ENCODE assay signal across 8 cellular contexts in genomic region chrX:74535633-74536141, GRCh38.
A peak's percentile ranks its signal among the peaks of the same experiment; 100 is the strongest.
DNase-seq lines count a peak whose midpoint lies in the region; TF ChIP-seq lines count a peak whose summit lies in the region.

No MANE protein-coding gene starts in this region.

- H3K9me3 ChIP-seq in colonic mucosa = no peaks in the 10 kb centered on the region

- DNase-seq in GM13977 (ENCODE audit: low spot score) (peak; percentile 54), HPDE6-E6E7 (ENCODE audit: extremely low spot score) (peak; percentile 58), colonic mucosa (peak; percentile 80), left kidney (ENCODE audit: low read depth, low spot score) (peak; percentile 75), NK-92 (lab: John Stamatoyannopoulos, UW; ENCODE audit: unreplicated experiment) (no peak)
- DNase-seq in stimulated activated CD4-positive, alpha-beta T cell treated with anti-CD3 and anti-CD28 coated beads, Interleukin-4, amount 100 ng/mL, for 1 hour = peak; percentile 18

- no peaks in the 10 kb centered on the region for H3K27me3 ChIP-seq in colonic mucosa

- H3K27ac ChIP-seq in 22Rv1 (peak overlapping the region; percentile 76), VCaP (peak overlapping the region; percentile 59; the same call in 1 of the 2 replicates), colonic mucosa (peak overlapping the region; percentile 86)

- no peaks in the 10 kb centered on the region for H3K4me1 ChIP-seq in colonic mucosa

- peak overlapping the region; percentile 47 for H3K4me3 ChIP-seq in colonic mucosa

- in situ Hi-C loops in GM13977 (cut with MboI; ENCODE audit: low pct_unique_long_range_greater_than_20kb, low sequenced_read_pairs, unreplicated experiment) = no loop called here

- peak overlapping the region; percentile 61 to 70 for H3K9ac ChIP-seq in colonic mucosa (ENCODE audit: low read depth in 2 of 2, low read length in 2 of 2)

- TF ChIP-seq CTCF in 22Rv1 (IDR thresholded peaks at IDR 0.05) (no peak), GM13977 (IDR thresholded peaks at IDR 0.05; ENCODE audit: extremely low read depth, insufficient read depth, missing control alignments) (no peak), VCaP (conservative IDR thresholded peaks at IDR 0.05) (no peak), colonic mucosa (IDR thresholded peaks at IDR 0.05) (no peak)

- intact Hi-C loops in colonic mucosa (cut with DNase I) = no loop called here

- no peaks in the 10 kb centered on the region for H3K36me3 ChIP-seq in colonic mucosa
